In the genomic region with DNA sequence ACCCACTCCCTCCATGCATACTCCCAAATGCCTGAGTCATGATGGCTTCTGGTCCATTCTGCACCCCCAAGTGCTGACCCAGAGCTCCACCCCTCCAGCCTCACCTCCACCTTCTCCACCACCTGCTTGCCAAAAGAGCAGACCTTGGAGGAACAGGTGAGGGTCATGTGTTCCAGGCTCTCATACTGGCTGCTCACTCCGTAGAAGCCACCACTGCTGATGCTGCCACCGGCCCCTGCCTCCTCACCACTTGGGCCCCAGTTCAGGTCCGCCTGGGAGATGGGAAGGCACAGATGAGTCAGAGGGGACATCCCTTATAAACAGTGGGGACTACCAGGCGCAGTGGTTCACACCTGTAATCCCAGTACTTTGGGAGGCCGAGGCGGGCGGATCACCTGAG, we compare ENCODE assay signal across 30 cellular contexts. TPM values are rescaled to one million over a fixed set of nuclear protein-coding genes. Genes with fewer than 3 reads are reported as not detected.
DNase-seq lines count a peak whose midpoint lies in the region; ATAC-seq and TF ChIP-seq lines count a peak whose summit lies in the region.
"Had no signal": no experiment of that assay in that cellular context is flagged by ENCODE, and none has a peak within 500 bp of the region (broad histone marks: within the 10 kb centered on the region; RNA-seq: fewer than 3 reads in every experiment).

No MANE protein-coding gene starts in this region.

- H3K27me3 ChIP-seq in Peyer's patch = no peaks in the 10 kb centered on the region
- H3K27me3 ChIP-seq in lower lobe of right lung (ENCODE audit: low read depth) = no peaks in the 10 kb centered on the region
- H3K27me3 ChIP-seq: neutrophil, thyroid gland had no signal

- no peaks in the 10 kb centered on the region for H3K9me3 Mint-ChIP-seq in activated naive CD4-positive, alpha-beta T cell treated with anti-CD3 and anti-CD28 coated beads, Interleukin-2, amount 10 ng/mL, durations not matched to agents 7 days and 5 days
- no peaks in the 10 kb centered on the region for H3K9me3 Mint-ChIP-seq in type B pancreatic cell
- H3K9me3 Mint-ChIP-seq: activated CD4-positive, alpha-beta memory T cell treated with anti-CD3 and anti-CD28 coated beads, Interleukin-2, amount 10 ng/mL, durations not matched to agents 7 days and 5 days had no signal

- H3K4me3 ChIP-seq in Peyer's patch (no peak overlapping the region), lower lobe of right lung (no peak overlapping the region)
- H3K4me3 ChIP-seq: mucosa of descending colon, thyroid gland had no signal

- peak overlapping the region; percentile 74 for H3K27ac Mint-ChIP-seq in activated naive CD4-positive, alpha-beta T cell treated with anti-CD3 and anti-CD28 coated beads, Interleukin-2, amount 10 ng/mL, durations not matched to agents 7 days and 5 days
- peak overlapping the region; percentile 3 for H3K27ac Mint-ChIP-seq in type B pancreatic cell
- H3K27ac Mint-ChIP-seq: activated CD4-positive, alpha-beta memory T cell treated with anti-CD3 and anti-CD28 coated beads, Interleukin-2, amount 10 ng/mL, durations not matched to agents 7 days and 5 days had no signal

- DNase-seq in activated naive CD4-positive, alpha-beta T cell treated with anti-CD3 and anti-CD28 coated beads, Interleukin-2, amount 10 ng/mL, durations not matched to agents 7 days and 5 days = no peak
- DNase-seq in activated naive CD4-positive, alpha-beta T cell treated with anti-CD3 and anti-CD28 coated beads, Interleukin-2, amount 50 U/mL, for 16 hours = no peak
- DNase-seq in Peyer's patch (peak in 2 of 3 donors; percentile 21 to 39), lower lobe of right lung (peak; percentile 24), type B pancreatic cell (ENCODE audit: extremely low spot score, unreplicated experiment) (no peak), globus pallidus (ENCODE audit: low spot score) (no peak), NCI-H524 (lab: John Stamatoyannopoulos, UW) (no peak), cerebellar nuclear complex (lab: John Stamatoyannopoulos, UW) (no peak)
- DNase-seq: activated CD4-positive, alpha-beta memory T cell treated with anti-CD3 and anti-CD28 coated beads, Interleukin-2, amount 10 ng/mL, durations not matched to agents 7 days and 5 days; activated CD4-positive, CD25-positive, alpha-beta regulatory T cell; activated naive CD4-positive, alpha-beta T cell; anterior cingulate cortex; central memory CD4-positive, alpha-beta T cell; EL; erythroblast; foreskin fibroblast; hippocampal formation; KBM-7; mucosa of descending colon; NCI-H187; NCI-H748 treated with DMSO at 0.1 percent for 48 hours; small intestine; stimulated activated CD4-positive, alpha-beta T cell treated with anti-CD3 and anti-CD28 coated beads, Interleukin-4, amount 100 ng/mL, for 1 hour; stimulated activated naive CD4-positive, alpha-beta T cell treated with Interleukin-2 at 50 U/mL for 16 hours; T1000; thyroid gland had no signal

- no peak overlapping the region for H3K27ac ChIP-seq in Peyer's patch
- H3K27ac ChIP-seq in lower lobe of right lung = no peak overlapping the region
- H3K27ac ChIP-seq: neutrophil, thyroid gland had no signal

- no peak for ATAC-seq in lower lobe of right lung
- ATAC-seq: mucosa of descending colon, Right ventricle myocardium inferior had no signal

- intact Hi-C loops in lower lobe of right lung (cut with DNase I) = no loop called here

- peaks cover 26% of the 10 kb centered on the region for H3K4me1 Mint-ChIP-seq in activated naive CD4-positive, alpha-beta T cell treated with anti-CD3 and anti-CD28 coated beads, Interleukin-2, amount 10 ng/mL, durations not matched to agents 7 days and 5 days
- H3K4me1 Mint-ChIP-seq in type B pancreatic cell (ENCODE audit: unreplicated experiment) = peaks cover 16% of the 10 kb centered on the region

- no peaks in the 10 kb centered on the region for H3K27me3 Mint-ChIP-seq in activated naive CD4-positive, alpha-beta T cell treated with anti-CD3 and anti-CD28 coated beads, Interleukin-2, amount 10 ng/mL, durations not matched to agents 7 days and 5 days
- peaks cover 9% of the 10 kb centered on the region for H3K27me3 Mint-ChIP-seq in type B pancreatic cell
- H3K27me3 Mint-ChIP-seq: activated CD4-positive, alpha-beta memory T cell treated with anti-CD3 and anti-CD28 coated beads, Interleukin-2, amount 10 ng/mL, durations not matched to agents 7 days and 5 days had no signal

- H3K4me3 Mint-ChIP-seq in activated naive CD4-positive, alpha-beta T cell treated with anti-CD3 and anti-CD28 coated beads, Interleukin-2, amount 10 ng/mL, durations not matched to agents 7 days and 5 days = no peak overlapping the region
- H3K4me3 Mint-ChIP-seq in type B pancreatic cell = no peak overlapping the region
- H3K4me3 Mint-ChIP-seq: activated CD4-positive, alpha-beta memory T cell treated with anti-CD3 and anti-CD28 coated beads, Interleukin-2, amount 10 ng/mL, durations not matched to agents 7 days and 5 days had no signal

- H3K9me3 ChIP-seq in Peyer's patch (no peaks in the 10 kb centered on the region), lower lobe of right lung (no peaks in the 10 kb centered on the region)
- H3K9me3 ChIP-seq: mucosa of descending colon, neutrophil, thyroid gland had no signal

- H3K36me3 ChIP-seq in Peyer's patch (peaks cover 0 to 16% (median 0%) of the 10 kb centered on the region in 3 donors), lower lobe of right lung (peaks cover 73% of the 10 kb centered on the region)

- peaks cover 0 to 29% (median 18%) of the 10 kb centered on the region in 4 donors for H3K4me1 ChIP-seq in Peyer's patch
- H3K4me1 ChIP-seq in lower lobe of right lung = peaks cover 28% of the 10 kb centered on the region

- CTCF ChIA-PET in activated naive CD4-positive, alpha-beta T cell treated with anti-CD3 and anti-CD28 coated beads, Interleukin-2, amount 10 ng/mL, durations not matched to agents 7 days and 5 days (lab: Charles Lee) = no interaction called here

- peaks cover 28% of the 10 kb centered on the region for H3K36me3 Mint-ChIP-seq in activated naive CD4-positive, alpha-beta T cell treated with anti-CD3 and anti-CD28 coated beads, Interleukin-2, amount 10 ng/mL, durations not matched to agents 7 days and 5 days
- H3K36me3 Mint-ChIP-seq in type B pancreatic cell = peaks cover 35% of the 10 kb centered on the region

- no peak for TF ChIP-seq POLR2A in Peyer's patch (IDR thresholded peaks at IDR 0.05)

- no peak for TF ChIP-seq CTCF in Peyer's patch (IDR thresholded peaks at IDR 0.05)
- TF ChIP-seq CTCF in lower lobe of right lung (IDR thresholded peaks at IDR 0.05) = no peak
- no peak for TF ChIP-seq CTCF in type B pancreatic cell (conservative IDR thresholded peaks at IDR 0.05)

RNA-seq across cellular contexts. Expression of a gene that starts 7.9 kb away (rescaled TPM):
- 100 to 1,000 TPM in 1 of 4 donors, 10 to 100 TPM in 3; 12.3 to 203 (median 48.4) TPM for total RNA-seq in Peyer's patch
- 175 TPM for total RNA-seq in lower lobe of right lung
- total RNA-seq in type B pancreatic cell (ENCODE audit: low replicate concordance) = not detected in 2 replicates
- total RNA-seq: HT-29 had no signal

RNA-seq across cellular contexts. Expression of a gene that starts 18.1 kb away (rescaled TPM):
- total RNA-seq in Peyer's patch (1 to 10 TPM in 1 of 4 donors, under 1 TPM in 1, not detected in 2; 0.27 to 5.8 TPM), lower lobe of right lung (4.9 TPM), type B pancreatic cell (ENCODE audit: low replicate concordance) (0.31 and 3.5 TPM in 2 replicates)
- total RNA-seq: HT-29 had no signal

RNA-seq across cellular contexts. Expression of a gene that starts 19.1 kb away (rescaled TPM):
- 10 to 100 TPM in 1 of 4 donors, 1 to 10 TPM in 3; 1.2 to 28.1 (median 7.9) TPM for total RNA-seq in Peyer's patch
- 36.2 TPM for total RNA-seq in lower lobe of right lung
- total RNA-seq in type B pancreatic cell (ENCODE audit: low replicate concordance) = 28.9 and 116 TPM in 2 replicates
- total RNA-seq: activated CD4-positive, alpha-beta memory T cell treated with anti-CD3 and anti-CD28 coated beads, Interleukin-2, amount 10 ng/mL, durations not matched to agents 7 days and 5 days had no signal

RNA-seq across cellular contexts. Expression of a gene that starts 20.6 kb away (rescaled TPM):
- total RNA-seq in Peyer's patch = not detected
- 0.92 TPM for total RNA-seq in lower lobe of right lung
- total RNA-seq in type B pancreatic cell (ENCODE audit: low replicate concordance) = 0.90 and 9.4 TPM in 2 replicates
- total RNA-seq: activated CD4-positive, alpha-beta memory T cell treated with anti-CD3 and anti-CD28 coated beads, Interleukin-2, amount 10 ng/mL, durations not matched to agents 7 days and 5 days; Right ventricle myocardium inferior had no signal

RNA-seq across cellular contexts. Expression of a gene that starts 44.9 kb away (rescaled TPM):
- total RNA-seq in Peyer's patch (not detected), lower lobe of right lung (3.1 TPM), type B pancreatic cell (ENCODE audit: low replicate concordance) (not detected in 2 replicates)
- total RNA-seq: HT-29, liver, mucosa of descending colon, Right ventricle myocardium inferior had no signal

Comparison
In these comparisons a context has a peak if more than half of its experiments do, and no peak if none do; other contexts are left out.
1. DNase-seq: peak in Peyer's patch (2 of 3) and lower lobe of right lung (single experiment); none in activated naive CD4-positive, alpha-beta T cell treated with anti-CD3 and anti-CD28 coated beads, Interleukin-2, amount 10 ng/mL, durations not matched to agents 7 days and 5 days (single experiment), activated naive CD4-positive, alpha-beta T cell treated with anti-CD3 and anti-CD28 coated beads, Interleukin-2, amount 50 U/mL, for 16 hours (single experiment), type B pancreatic cell (single experiment), globus pallidus (single experiment), NCI-H524 (0 of 2) and cerebellar nuclear complex (0 of 2).
2. RNA of a gene that starts 7.9 kb away (total RNA-seq): 175 TPM in lower lobe of right lung (single experiment) and 12.3 to 203 TPM in Peyer's patch; not detected in type B pancreatic cell; every median in the first group is over 10 times any median in the second.